25 cellular contexts compared by ENCODE assay signal in genomic region chr12:93078577-93078976, GRCh38.
"Had no signal": no experiment of that assay in that cellular context is flagged by ENCODE, and none has a peak within 500 bp of the region (broad histone marks: within the 10 kb centered on the region; RNA-seq: fewer than 3 reads in every experiment).

No MANE protein-coding gene starts in this region.

- FAIRE-seq: keratinocyte had no signal

- H3K36me3 ChIP-seq: gastrocnemius medialis, ovary, suprapubic skin, vagina had no signal

- H3K4me3 Mint-ChIP-seq: effector memory CD8-positive, alpha-beta T cell; memory B cell; naive thymus-derived CD4-positive, alpha-beta T cell; nephron; stimulated activated naive CD8-positive, alpha-beta T cell treated with anti-CD3 and anti-CD28 coated beads, Interleukin-15, amount 100 ng/mL, for 72 hours had no signal

- H3K27me3 Mint-ChIP-seq: naive thymus-derived CD4-positive, alpha-beta T cell; stimulated activated naive CD8-positive, alpha-beta T cell treated with anti-CD3 and anti-CD28 coated beads, Interleukin-15, amount 100 ng/mL, for 72 hours had no signal

- H3K27ac Mint-ChIP-seq: effector memory CD8-positive, alpha-beta T cell; memory B cell; naive thymus-derived CD4-positive, alpha-beta T cell; nephron; stimulated activated naive CD8-positive, alpha-beta T cell treated with anti-CD3 and anti-CD28 coated beads, Interleukin-15, amount 100 ng/mL, for 72 hours had no signal

- H3K9me3 ChIP-seq: gastrocnemius medialis, ovary, psoas muscle, suprapubic skin, vagina had no signal

- H3K27ac ChIP-seq: gastrocnemius medialis, ovary, psoas muscle, suprapubic skin, vagina had no signal

- H3K4me2 ChIP-seq: smooth muscle cell had no signal

- H3K4me1 ChIP-seq: gastrocnemius medialis, psoas muscle, vagina had no signal

- H3K27me3 ChIP-seq: gastrocnemius medialis, ovary, suprapubic skin, vagina had no signal

- DNase-seq: cortex of kidney; effector memory CD8-positive, alpha-beta T cell; foreskin fibroblast; gastrocnemius medialis; naive thymus-derived CD4-positive, alpha-beta T cell; occipital lobe; ovary; posterior cingulate gyrus; psoas muscle; right cardiac atrium; stimulated activated CD4-positive, alpha-beta T cell treated with anti-CD3 and anti-CD28 coated beads, Interleukin-12 subunit alpha, Interleukin-12 subunit beta, amount 100 ng/mL, for 4 hours; stimulated activated CD4-positive, alpha-beta T cell treated with anti-CD3 and anti-CD28 coated beads, Interleukin-1b, Interleukin-23, amount 100 ng/mL, for 48 hours; stimulated activated CD4-positive, alpha-beta T cell treated with anti-CD3 and anti-CD28 coated beads, Interleukin-4, amount 100 ng/mL, for 1 hour; stimulated activated CD8-positive, alpha-beta memory T cell treated with anti-CD3 and anti-CD28 coated beads, Interleukin-4, amount 100 ng/mL, for 48 hours; stimulated activated naive CD4-positive, alpha-beta T cell; stimulated activated naive CD8-positive, alpha-beta T cell treated with anti-CD3 and anti-CD28 coated beads, Interleukin-15, amount 100 ng/mL, for 72 hours had no signal

- H3K9me3 Mint-ChIP-seq: effector memory CD8-positive, alpha-beta T cell; memory B cell; stimulated activated naive CD8-positive, alpha-beta T cell treated with anti-CD3 and anti-CD28 coated beads, Interleukin-15, amount 100 ng/mL, for 72 hours had no signal

- H3K4me3 ChIP-seq: gastrocnemius medialis, lung, ovary, psoas muscle, smooth muscle cell, suprapubic skin, vagina had no signal

- H3K4me1 Mint-ChIP-seq: naive thymus-derived CD4-positive, alpha-beta T cell; stimulated activated naive CD8-positive, alpha-beta T cell treated with anti-CD3 and anti-CD28 coated beads, Interleukin-15, amount 100 ng/mL, for 72 hours had no signal

- H3K36me3 Mint-ChIP-seq: memory B cell had no signal

- ATAC-seq: effector memory CD8-positive, alpha-beta T cell; esophagus mucosa; gastrocnemius medialis; left lobe of liver; naive thymus-derived CD4-positive, alpha-beta T cell; psoas muscle; right cardiac atrium; stimulated activated naive CD8-positive, alpha-beta T cell treated with anti-CD3 and anti-CD28 coated beads, Interleukin-15, amount 100 ng/mL, for 72 hours had no signal
